Comparison of ENCODE assay signal across 23 cellular contexts in genomic region chr10:37763132-37763531, GRCh38.
A peak's percentile ranks its signal among the peaks of the same experiment; 100 is the strongest.
DNase-seq lines count a peak whose midpoint lies in the region; ATAC-seq, FAIRE-seq and TF ChIP-seq lines count a peak whose summit lies in the region.
"Had no signal": no experiment of that assay in that cellular context is flagged by ENCODE, and none has a peak within 500 bp of the region (broad histone marks: within the 10 kb centered on the region; RNA-seq: fewer than 3 reads in every experiment).

No MANE protein-coding gene starts in this region.

- no peak overlapping the region for H3K23ac ChIP-seq in mesendoderm (ENCODE audit: low read length)

- no peaks in the 10 kb centered on the region for H3K27me3 Mint-ChIP-seq in glutamatergic neuron (ENCODE audit: unreplicated experiment)
- H3K27me3 Mint-ChIP-seq: B cell; CD4-positive, alpha-beta T cell had no signal

- H3K56ac ChIP-seq in mesendoderm (ENCODE audit: low read length) = no peak overlapping the region

- H3K9ac ChIP-seq in liver (ENCODE audit: low read depth in 1 of 2, low read length in 2 of 2) (no peak overlapping the region), HepG2 (ENCODE audit: insufficient read depth, low read depth, low read length) (no peak overlapping the region), Karpas-422 (ENCODE audit: low read length) (no peak overlapping the region), mesendoderm (ENCODE audit: low read length) (no peak overlapping the region)
- H3K9ac ChIP-seq: BLaER1 treated with 17β-estradiol and CSF1 and Interleukin-3, amounts not matched to agents 10 nM and 100 nM had no signal

- H3K27me3 ChIP-seq in liver (ENCODE audit: control insufficient read depth in 4 of 4, insufficient read depth in 4 of 4, low read length in 3 of 4) (no peaks in the 10 kb centered on the region), HepG2 (ENCODE audit: control insufficient read depth in 1 of 2, insufficient read depth in 2 of 2, low read length in 2 of 2) (no peaks in the 10 kb centered on the region), Karpas-422 (ENCODE audit: low read length) (no peaks in the 10 kb centered on the region), mesendoderm (ENCODE audit: insufficient read depth, low read length, poor library complexity) (no peaks in the 10 kb centered on the region)
- H3K27me3 ChIP-seq: BLaER1 treated with 17β-estradiol and CSF1 and Interleukin-3, amounts not matched to agents 10 nM and 100 nM had no signal

- peaks cover 4% of the 10 kb centered on the region for H3K9me3 Mint-ChIP-seq in glutamatergic neuron (ENCODE audit: unreplicated experiment)

- no peak for DNase-seq in HepG2 (ENCODE audit: low spot score)
- peak; percentile 29 for DNase-seq in Karpas-422
- peak; percentile 26 for DNase-seq in mesendoderm
- no peak for DNase-seq in glutamatergic neuron
- no peak for DNase-seq in activated CD8-positive, alpha-beta memory T cell treated with anti-CD3 and anti-CD28 coated beads for 24 hours
- DNase-seq: AML-193; Caco-2; Calu3; CD4-positive, alpha-beta T cell; CD8-positive, alpha-beta T cell; DMS79 treated with DMSO at 0.1 percent for 48 hours; EL; GDM1 had no signal

- H4K20me1 ChIP-seq in HepG2 (ENCODE audit: insufficient read depth, low read length) = no peaks in the 10 kb centered on the region
- no peaks in the 10 kb centered on the region for H4K20me1 ChIP-seq in Karpas-422 (ENCODE audit: insufficient read depth, low read depth, low read length)
- H4K20me1 ChIP-seq: BLaER1 treated with 17β-estradiol and CSF1 and Interleukin-3, amounts not matched to agents 10 nM and 100 nM had no signal

- H3K27ac ChIP-seq in liver (ENCODE audit: low read depth in 1 of 2, low read length in 2 of 2) (no peak overlapping the region), HepG2 (ENCODE audit: extremely low read length, insufficient read depth, low read length) (no peak overlapping the region), Karpas-422 (ENCODE audit: low read length) (no peak overlapping the region), mesendoderm (ENCODE audit: low read depth, low read length) (no peak overlapping the region)
- H3K27ac ChIP-seq: 22Rv1; A549; BLaER1 treated with 17β-estradiol and CSF1 and Interleukin-3, amounts not matched to agents 10 nM and 100 nM; C4-2B had no signal

- H2AK5ac ChIP-seq in mesendoderm (ENCODE audit: low read length) = no peak overlapping the region

- no peak overlapping the region for H3K27ac Mint-ChIP-seq in glutamatergic neuron (ENCODE audit: unreplicated experiment)
- H3K27ac Mint-ChIP-seq: B cell; CD4-positive, alpha-beta T cell; CD8-positive, alpha-beta T cell had no signal

- no peak overlapping the region for H4K5ac ChIP-seq in mesendoderm (ENCODE audit: low read length)

- H3K4me2 ChIP-seq in HepG2 (ENCODE audit: low read depth, low read length) (no peak overlapping the region), Karpas-422 (ENCODE audit: low read depth, low read length, poor library complexity, severe bottlenecking) (no peak overlapping the region), mesendoderm (ENCODE audit: low read length) (no peak overlapping the region)
- H3K4me2 ChIP-seq: A549; BLaER1 treated with 17β-estradiol and CSF1 and Interleukin-3, amounts not matched to agents 10 nM and 100 nM had no signal

- H3K4me3 Mint-ChIP-seq in glutamatergic neuron (ENCODE audit: unreplicated experiment) = no peak overlapping the region
- H3K4me3 Mint-ChIP-seq: B cell; CD4-positive, alpha-beta T cell; CD8-positive, alpha-beta T cell had no signal

- H2BK120ac ChIP-seq in mesendoderm (ENCODE audit: low read depth, low read length) = no peak overlapping the region

- H3K4me3 ChIP-seq in liver (ENCODE audit: low read depth in 1 of 3, low read length in 3 of 3) (peak overlapping the region in 2 of 3 donors; percentile 23 to 41), HepG2 (replicated peaks in 1 of 3; ENCODE audit: insufficient read depth in 1 of 3, low read depth in 2 of 3, low read length in 3 of 3) (no peak overlapping the region), Karpas-422 (ENCODE audit: low read length) (no peak overlapping the region), mesendoderm (ENCODE audit: low read length) (no peak overlapping the region)
- H3K4me3 ChIP-seq: A549; BLaER1 treated with 17β-estradiol and CSF1 and Interleukin-3, amounts not matched to agents 10 nM and 100 nM; GM12878 had no signal

- no peak for TF ChIP-seq EP300 in HepG2 (IDR thresholded peaks at IDR 0.05; ENCODE audit: low read depth in 2 of 2, low read length in 2 of 2)
- TF ChIP-seq EP300 in HepG2 (CRISPR knock-in tag; IDR thresholded peaks at IDR 0.05; ENCODE audit: borderline replicate concordance) = no peak

- H2BK15ac ChIP-seq in mesendoderm (replicated peaks; ENCODE audit: low read depth) = no peak overlapping the region

- H3K79me2 ChIP-seq in HepG2 (ENCODE audit: insufficient read depth, low read length) (no peaks in the 10 kb centered on the region), Karpas-422 (ENCODE audit: low read length) (no peaks in the 10 kb centered on the region), mesendoderm (ENCODE audit: control insufficient read depth, insufficient read depth, low read length) (no peaks in the 10 kb centered on the region)

- H3K4me1 ChIP-seq in liver (ENCODE audit: control insufficient read depth in 4 of 4, insufficient read depth in 4 of 4, low read length in 3 of 4) = peaks cover 0 to 10% (median 6%) of the 10 kb centered on the region in 4 donors
- H3K4me1 ChIP-seq in HepG2 (ENCODE audit: insufficient read depth, low read length) = peaks cover 11% of the 10 kb centered on the region
- no peaks in the 10 kb centered on the region for H3K4me1 ChIP-seq in Karpas-422 (ENCODE audit: low read length)
- H3K4me1 ChIP-seq in mesendoderm (ENCODE audit: control insufficient read depth, low read depth, low read length) = no peaks in the 10 kb centered on the region
- H3K4me1 ChIP-seq: A549; BLaER1 treated with 17β-estradiol and CSF1 and Interleukin-3, amounts not matched to agents 10 nM and 100 nM; Caco-2 had no signal

- POLR2A ChIA-PET in HepG2 (lab: Yijun Ruan, JAX) = no interaction called here

- CTCF ChIA-PET in HepG2 (lab: Yijun Ruan, JAX; ENCODE audit: low intra/inter-chr PET ratio, low total read pairs) = no interaction called here

- no peaks in the 10 kb centered on the region for H3K36me3 Mint-ChIP-seq in glutamatergic neuron (ENCODE audit: unreplicated experiment)

- H3K4ac ChIP-seq in mesendoderm (ENCODE audit: low read depth, low read length) = no peak overlapping the region

- no peaks in the 10 kb centered on the region for H3K79me1 ChIP-seq in mesendoderm (ENCODE audit: low read length)

- no peak overlapping the region for H4K8ac ChIP-seq in mesendoderm (ENCODE audit: low read depth, low read length)

- TF ChIP-seq POLR2A in HepG2 (IDR thresholded peaks at IDR 0.05; ENCODE audit: insufficient read depth in 1 of 2, low read depth in 2 of 2, low read length in 2 of 2) = no peak

- no peak for FAIRE-seq in HepG2 (lab: Jason Lieb, UNC)
- FAIRE-seq: A549, D721Med, GM12878, GM12892, GM18507 had no signal

- WGBS in liver = 71% methylated on average over 3 of the region's 3 CpGs
- 85% methylated on average over 3 of the region's 3 CpGs for WGBS in HepG2 (ENCODE audit: low lambda C conversion rate)
- no CpG with 5 or more reads among the region's 3 CpGs for WGBS in mesendoderm (ENCODE audit: extremely low coverage, insufficient coverage, low lambda C conversion rate)

- in situ Hi-C loops in HepG2 (cut with HindIII; ENCODE audit: extremely low pct_ligation_motif_present, low pct_unique_long_range_greater_than_20kb) = loop anchor here (25.0 kb wide), 1 partner anchor 876 kb away; no protein-coding TSS in a partner anchor

- ATAC-seq in HepG2 = no peak
- ATAC-seq: A549; CD8-positive, alpha-beta T cell; GM12878 had no signal

- no peak for TF ChIP-seq RAD21 in liver (IDR thresholded peaks at IDR 0.05)
- TF ChIP-seq RAD21 in HepG2 (CRISPR knock-in tag; IDR thresholded peaks at IDR 0.05) = no peak

- H2AFZ ChIP-seq in HepG2 (ENCODE audit: low read length) (no peak overlapping the region), Karpas-422 (ENCODE audit: low read length) (no peak overlapping the region)

- intact Hi-C loops in HepG2 (cut with micrococcal nuclease; ENCODE audit: unreplicated experiment) = no loop called here

- no TSS peak for BruUV-seq in HepG2 (replicated peaks; lab: Mats Ljungman, UMichigan)

- H3K4me1 Mint-ChIP-seq in glutamatergic neuron (ENCODE audit: low read depth, unreplicated experiment) = no peaks in the 10 kb centered on the region
- H3K4me1 Mint-ChIP-seq: B cell had no signal

- no peak overlapping the region for H3K18ac ChIP-seq in mesendoderm (ENCODE audit: low read length)

- H3K36me3 ChIP-seq in liver (ENCODE audit: control insufficient read depth in 4 of 4, insufficient read depth in 3 of 4, low read depth in 1 of 4, low read length in 3 of 4) = no peaks in the 10 kb centered on the region
- H3K36me3 ChIP-seq in HepG2 (replicated peaks in 1 of 2; ENCODE audit: control insufficient read depth in 1 of 2, insufficient read depth in 2 of 2, low read length in 2 of 2) = no peaks in the 10 kb centered on the region
- no peaks in the 10 kb centered on the region for H3K36me3 ChIP-seq in Karpas-422 (ENCODE audit: insufficient read depth, low read length)
- no peaks in the 10 kb centered on the region for H3K36me3 ChIP-seq in mesendoderm (ENCODE audit: control insufficient read depth, insufficient read depth, low read length)

- H3K9me3 ChIP-seq in liver (ENCODE audit: control insufficient read depth in 4 of 4, low read length in 3 of 4) (peaks cover 0 to 2% (median 0%) of the 10 kb centered on the region in 4 donors), HepG2 (ENCODE audit: low read length) (no peaks in the 10 kb centered on the region), Karpas-422 (ENCODE audit: low read length) (peaks cover 4% of the 10 kb centered on the region; the same call in 1 of the 2 replicates)

- TF ChIP-seq CTCF in liver (IDR thresholded peaks at IDR 0.05; ENCODE audit: low read depth, low read length, missing input control) (no peak), HepG2 (CRISPR knock-in tag; IDR thresholded peaks at IDR 0.05) (no peak), glutamatergic neuron (IDR thresholded peaks at IDR 0.05; ENCODE audit: partially characterized antibody, unreplicated experiment) (no peak)

- H3K9me2 ChIP-seq in Karpas-422 (replicated peaks; ENCODE audit: insufficient read depth, low read length) = no peaks in the 10 kb centered on the region

- H2BK5ac ChIP-seq in mesendoderm (ENCODE audit: low read length) = no peak overlapping the region

TF ChIP-seq in liver, 16 proteins besides CTCF, POLR2A, EP300 and RAD21 (continues in another document):
- no peak for TF ChIP-seq RXRA (IDR thresholded peaks at IDR 0.05)
- TF ChIP-seq HNF4G (IDR thresholded peaks at IDR 0.05) = no peak
- TF ChIP-seq GABPA (IDR thresholded peaks at IDR 0.05 in 1 of 2, conservative IDR thresholded peaks at IDR 0.05 in 1 of 2) = no peak

TF ChIP-seq in HepG2, 621 proteins besides CTCF, POLR2A, EP300 and RAD21 (continues in another document):
- TF ChIP-seq ZNF3 (CRISPR knock-in tag; IDR thresholded peaks at IDR 0.05) (no peak), PHF8 (CRISPR knock-in tag; IDR thresholded peaks at IDR 0.05) (no peak), KDM4B (CRISPR knock-in tag; IDR thresholded peaks at IDR 0.05) (no peak), ZNF670 (CRISPR knock-in tag; IDR thresholded peaks at IDR 0.05; ENCODE audit: borderline replicate concordance) (no peak), NCOR1 (IDR thresholded peaks at IDR 0.05; ENCODE audit: borderline replicate concordance, low read length) (no peak)

Comparison
In these comparisons a context has a peak if more than half of its experiments do, and no peak if none do; other contexts are left out.
1. H3K4me3 ChIP-seq: peak in liver (2 of 3); none in HepG2 (0 of 3), Karpas-422 (single experiment) and mesendoderm (single experiment).
2. DNase-seq: peak in Karpas-422 (single experiment) and mesendoderm (single experiment); none in HepG2 (single experiment), glutamatergic neuron (single experiment) and activated CD8-positive, alpha-beta memory T cell treated with anti-CD3 and anti-CD28 coated beads for 24 hours (single experiment).